In genomic region chr2:27322301-27322765, GRCh38 we compare ENCODE assay signal across 8 cellular contexts. TPM values are rescaled to one million over a fixed set of nuclear protein-coding genes. Genes with fewer than 3 reads are reported as not detected.
DNase-seq lines count a peak whose midpoint lies in the region; ATAC-seq and TF ChIP-seq lines count a peak whose summit lies in the region.

No MANE protein-coding gene starts in this region.

- H3K36me3 Mint-ChIP-seq in endodermal cell (ENCODE audit: low read depth) = peaks cover 14% of the 10 kb centered on the region
- H3K36me3 Mint-ChIP-seq in naive thymus-derived CD4-positive, alpha-beta T cell = peaks cover 8 to 23% (median 11%) of the 10 kb centered on the region in 5 donors

- H3K4me3 ChIP-seq in SK-N-MC (peak overlapping the region; percentile 97), endodermal cell (ENCODE audit: low read length) (peak overlapping the region; percentile 98)
- H3K4me3 ChIP-seq in naive thymus-derived CD4-positive, alpha-beta T cell (ENCODE audit: low read length) = peak overlapping the region; percentile 99

- H3K9me3 ChIP-seq in SK-N-MC (ENCODE audit: low read depth, low read length) (no peaks in the 10 kb centered on the region), endodermal cell (ENCODE audit: control insufficient read depth, low read length) (no peaks in the 10 kb centered on the region)
- H3K9me3 ChIP-seq in naive thymus-derived CD4-positive, alpha-beta T cell (ENCODE audit: control insufficient read depth in 2 of 3, low read length in 3 of 3) = no peaks in the 10 kb centered on the region

- H3K27me3 ChIP-seq in endodermal cell (ENCODE audit: control insufficient read depth, insufficient read depth, low read length, poor library complexity, severe bottlenecking) = no peaks in the 10 kb centered on the region
- H3K27me3 ChIP-seq in naive thymus-derived CD4-positive, alpha-beta T cell (ENCODE audit: control insufficient read depth in 2 of 2, insufficient read depth in 2 of 2, low read length in 2 of 2) = no peaks in the 10 kb centered on the region

- H3K36me3 ChIP-seq in SK-N-MC (ENCODE audit: insufficient read depth, low read length) (peaks cover 11% of the 10 kb centered on the region), endodermal cell (ENCODE audit: control insufficient read depth, insufficient read depth, low read length) (peaks cover 18% of the 10 kb centered on the region)
- peaks cover 0 to 27% (median 0%) of the 10 kb centered on the region in 3 experiments for H3K36me3 ChIP-seq in naive thymus-derived CD4-positive, alpha-beta T cell (ENCODE audit: control insufficient read depth in 2 of 3, insufficient read depth in 3 of 3, low read length in 3 of 3)

- H3K27ac ChIP-seq in SK-N-MC = peak overlapping the region; percentile 89
- no peak overlapping the region for H3K27ac ChIP-seq in endodermal cell (ENCODE audit: low read depth, low read length)
- H3K27ac ChIP-seq in naive thymus-derived CD4-positive, alpha-beta T cell (ENCODE audit: low read depth, low read length) = peak overlapping the region; percentile 95

- DNase-seq in ACHN (peak; percentile 39), SK-N-MC (ENCODE audit: low read depth, low spot score) (no peak), endodermal cell (no peak), NCI-H446 treated with DMSO at 0.1 percent for 48 hours (lab: John Stamatoyannopoulos, UW) (no peak), HuH-7.5 (ENCODE audit: low spot score) (no peak)
- DNase-seq in naive thymus-derived CD4-positive, alpha-beta T cell = peak in 3 of 9 donors; percentile 5 to 17 (median 13)

- peak overlapping the region; percentile 99 for H3K9ac ChIP-seq in SK-N-MC (ENCODE audit: insufficient read length)
- peak overlapping the region; percentile 99 for H3K9ac ChIP-seq in endodermal cell (ENCODE audit: extremely low read depth, low read length, poor library complexity, severe bottlenecking)

- no peak for TF ChIP-seq CTCF in endodermal cell (conservative IDR thresholded peaks at IDR 0.05)

- CTCF ChIA-PET in naive thymus-derived CD4-positive, alpha-beta T cell (lab: Charles Lee) = interaction anchor here (0.9 to 2.6 kb wide), 3 partner anchors 13 to 272 kb away, joined by 3 to 9 read pairs (median 3); no protein-coding TSS in a partner anchor

- no peaks in the 10 kb centered on the region for H3K9me3 Mint-ChIP-seq in endodermal cell
- H3K9me3 Mint-ChIP-seq in naive thymus-derived CD4-positive, alpha-beta T cell = peaks cover 0 to 2% (median 0%) of the 10 kb centered on the region in 11 donors

- 14 to 18% methylated on average over 5 to 10 of the region's 10 CpGs for WGBS in endodermal cell (ENCODE audit: insufficient coverage in 1 of 2, insufficient read length in 1 of 2), 2 experiments

- no peaks in the 10 kb centered on the region for H3K4me1 ChIP-seq in endodermal cell (ENCODE audit: control insufficient read depth, insufficient read depth, low read length)
- H3K4me1 ChIP-seq in naive thymus-derived CD4-positive, alpha-beta T cell (ENCODE audit: control insufficient read depth in 2 of 2, insufficient read depth in 2 of 2, low read length in 2 of 2) = peaks cover 17 to 22% of the 10 kb centered on the region in 2 donors

- ATAC-seq in GM21737 (IDR thresholded peaks at IDR 0.05; ENCODE audit: unreplicated experiment) (peak; percentile 40), HG02759 (IDR thresholded peaks at IDR 0.05; ENCODE audit: unreplicated experiment) (no peak)
- ATAC-seq in naive thymus-derived CD4-positive, alpha-beta T cell = peak; percentile 28

- no peaks in the 10 kb centered on the region for H3K27me3 Mint-ChIP-seq in endodermal cell (ENCODE audit: insufficient read depth)
- H3K27me3 Mint-ChIP-seq in naive thymus-derived CD4-positive, alpha-beta T cell = no peaks in the 10 kb centered on the region

- H3K4me1 Mint-ChIP-seq in endodermal cell = peaks cover 15% of the 10 kb centered on the region
- H3K4me1 Mint-ChIP-seq in naive thymus-derived CD4-positive, alpha-beta T cell = peaks cover 14 to 30% (median 23%) of the 10 kb centered on the region in 7 donors

- intact Hi-C loops in naive thymus-derived CD4-positive, alpha-beta T cell (cut with micrococcal nuclease) = loop anchor here (2.0 kb wide), 3 partner anchors 58 to 306 kb away; partner anchors contain the start of genes CCDC121 (in 1 of the 2), GPN1 (in 1 of the 2) and PREB (in 1 of the 2)

- H3K4me3 Mint-ChIP-seq in endodermal cell = peak overlapping the region; percentile 93
- H3K4me3 Mint-ChIP-seq in naive thymus-derived CD4-positive, alpha-beta T cell = peak overlapping the region; percentile 91 to 100 (median 99)

- in situ Hi-C loops in ACHN (cut with HindIII; ENCODE audit: low pct_ligation_motif_present, low pct_unique_long_range_greater_than_20kb, low sequenced_read_pairs) = no loop called here

- H3K27ac Mint-ChIP-seq in endodermal cell = peak overlapping the region; percentile 99
- H3K27ac Mint-ChIP-seq in naive thymus-derived CD4-positive, alpha-beta T cell = peak overlapping the region; percentile 93 to 100 (median 99)

- POLR2A ChIA-PET in naive thymus-derived CD4-positive, alpha-beta T cell (lab: Charles Lee) = interaction anchor here (0.7 to 4.7 kb wide), 16 partner anchors 11 to 272 kb away, joined by 3 to 40 read pairs (median 4); partner anchors contain the start of genes AGBL5, EIF2B4, GTF3C2 and KHK

RNA-seq across cellular contexts. Expression of gene MPV17, which starts 0.6 kb away (rescaled TPM):
- total RNA-seq in endodermal cell = 10 to 100 TPM; 46.6 to 59.6 TPM
- polyA plus RNA-seq in endodermal cell (2013, experiment 1 of 2) = 85.7 TPM
- polyA plus RNA-seq in endodermal cell (2013, experiment 2 of 2) = 72.9 TPM
- 100 to 1,000 TPM in 1 of 5 experiments, 10 to 100 TPM in 4; 55.7 to 119 (median 94.4) TPM for total RNA-seq in naive thymus-derived CD4-positive, alpha-beta T cell
- polyA plus RNA-seq in naive thymus-derived CD4-positive, alpha-beta T cell = 100 to 1,000 TPM; 133 to 145 TPM

RNA-seq across cellular contexts. Expression of gene UCN, which starts 14.1 kb away (rescaled TPM):
- total RNA-seq in endodermal cell = under 1 TPM; 0.59 to 0.75 TPM
- 0.93 TPM for polyA plus RNA-seq in endodermal cell (2013, experiment 1 of 2)
- 0.99 TPM for polyA plus RNA-seq in endodermal cell (2013, experiment 2 of 2)
- 1 to 10 TPM; 2.5 to 6.5 (median 4.6) TPM for total RNA-seq in naive thymus-derived CD4-positive, alpha-beta T cell
- under 1 TPM; 0.35 to 0.81 TPM for polyA plus RNA-seq in naive thymus-derived CD4-positive, alpha-beta T cell

RNA-seq across cellular contexts. Expression of gene GTF3C2, which starts 34.2 kb away (rescaled TPM):
- 100 to 1,000 TPM; 105 to 120 TPM for total RNA-seq in endodermal cell
- 95.0 TPM for polyA plus RNA-seq in endodermal cell (2013, experiment 1 of 2)
- polyA plus RNA-seq in endodermal cell (2013, experiment 2 of 2) = 86.0 TPM
- 100 to 1,000 TPM in 1 of 5 experiments, 10 to 100 TPM in 4; 68.0 to 106 (median 78.3) TPM for total RNA-seq in naive thymus-derived CD4-positive, alpha-beta T cell
- polyA plus RNA-seq in naive thymus-derived CD4-positive, alpha-beta T cell = 10 to 100 TPM; 26.6 to 56.1 TPM

RNA-seq across cellular contexts. Expression of gene TRIM54, which starts 40.1 kb away (rescaled TPM):
- 1 to 10 TPM in 1 of 2 donors, under 1 TPM in 1; 0.86 to 2.2 TPM for total RNA-seq in endodermal cell
- polyA plus RNA-seq in endodermal cell (2013, experiment 1 of 2) = 0.21 TPM
- not detected for polyA plus RNA-seq in endodermal cell (2013, experiment 2 of 2)
- not detected for total RNA-seq in naive thymus-derived CD4-positive, alpha-beta T cell
- not detected for polyA plus RNA-seq in naive thymus-derived CD4-positive, alpha-beta T cell

RNA-seq across cellular contexts. Expression of gene DNAJC5G, which starts 47.1 kb away (rescaled TPM):
- total RNA-seq in endodermal cell = under 1 TPM in 1 of 2 donors, not detected in 1; 0.49 TPM
- polyA plus RNA-seq in endodermal cell (2013, experiment 1 of 2) = not detected
- not detected for polyA plus RNA-seq in endodermal cell (2013, experiment 2 of 2)
- total RNA-seq in naive thymus-derived CD4-positive, alpha-beta T cell = not detected
- polyA plus RNA-seq in naive thymus-derived CD4-positive, alpha-beta T cell = not detected
